ENCODE assay signal across 19 cellular contexts in genomic region chr4:86506591-86506990, GRCh38.
DNase-seq lines count a peak whose midpoint lies in the region; ATAC-seq and TF ChIP-seq lines count a peak whose summit lies in the region.
"Had no signal": no experiment of that assay in that cellular context is flagged by ENCODE, and none has a peak within 500 bp of the region (broad histone marks: within the 10 kb centered on the region; RNA-seq: fewer than 3 reads in every experiment).

No MANE protein-coding gene starts in this region.

- no peaks in the 10 kb centered on the region for H3K36me3 ChIP-seq in hepatocyte (replicated peaks; ENCODE audit: insufficient read depth, low read depth)
- H3K36me3 ChIP-seq: sigmoid colon had no signal

- in situ Hi-C loops in Caki2 (cut with HindIII; ENCODE audit: low pct_unique_long_range_greater_than_20kb, low sequenced_read_pairs): no loop called here

- H3K4me1 ChIP-seq in hepatocyte (ENCODE audit: insufficient read depth): no peaks in the 10 kb centered on the region

- TF ChIP-seq CTCF in hepatocyte (IDR thresholded peaks at IDR 0.05; ENCODE audit: poor library complexity): no peak

- WGBS in hepatocyte (ENCODE audit: low lambda C conversion rate, missing lambda C conversion rate): 18% methylated on average over 1 of the region's 1 CpG

- no peak overlapping the region for H3K27ac ChIP-seq in hepatocyte
- H3K27ac ChIP-seq: RWPE1, sigmoid colon had no signal

- H3K79me2 ChIP-seq in hepatocyte: no peaks in the 10 kb centered on the region

- H3K4me2 ChIP-seq in hepatocyte: no peak overlapping the region

- H3K9me2 ChIP-seq in hepatocyte (replicated peaks; ENCODE audit: insufficient read depth): no peaks in the 10 kb centered on the region

- no peak overlapping the region for H3K4me3 ChIP-seq in hepatocyte
- H3K4me3 ChIP-seq: sigmoid colon had no signal

- no peak overlapping the region for H2AFZ ChIP-seq in hepatocyte

- DNase-seq in Caki2 (ENCODE audit: low read depth) (peak; percentile 61), M059J (ENCODE audit: low read depth) (peak; percentile 44), glomerular visceral epithelial cell (ENCODE audit: extremely low spot score) (peak; percentile 80), myocyte (ENCODE audit: low read depth) (peak; percentile 21), NCI-H1105 (lab: John Stamatoyannopoulos, UW) (no peak), hepatocyte (ENCODE audit: low spot score) (no peak)
- DNase-seq: activated CD8-positive, alpha-beta T cell treated with anti-CD3 and anti-CD28 coated beads for 36 hours; activated effector memory CD4-positive, alpha-beta T cell treated with anti-CD3 and anti-CD28 coated beads, Interleukin-2, amount 50 U/mL, for 16 hours; activated T-cell treated with anti-CD3 and anti-CD28 coated beads for 4 hours; effector CD4-positive, alpha-beta T cell; hypothalamus; NCI-H1105 treated with DMSO at 0.1 percent for 48 hours; NCI-H2029 treated with DMSO at 0.1 percent for 48 hours; sigmoid colon had no signal

- H3K9me3 ChIP-seq in hepatocyte (ENCODE audit: low read depth): no peaks in the 10 kb centered on the region
- H3K9me3 ChIP-seq: sigmoid colon had no signal

- no peaks in the 10 kb centered on the region for H3K27me3 ChIP-seq in hepatocyte
- H3K27me3 ChIP-seq: sigmoid colon had no signal

- no peak for ATAC-seq in GM21619 (IDR thresholded peaks at IDR 0.05; ENCODE audit: unreplicated experiment)
- no peak for ATAC-seq in HG03108 (IDR thresholded peaks at IDR 0.05; ENCODE audit: unreplicated experiment)
- ATAC-seq: activated CD4-positive, CD25-positive, alpha-beta regulatory T cell treated with anti-CD3 and anti-CD28 coated beads, Interleukin-2, amount 50 U/mL, for 24 hours; activated CD8-positive, alpha-beta T cell treated with anti-CD3 and anti-CD28 coated beads for 36 hours; natural killer cell treated with Interleukin-12 subunit alpha and Interleukin-12 subunit beta and Interleukin-15 and Interleukin-18, amount 100 ng/mL, for 72 hours had no signal

- no peaks in the 10 kb centered on the region for H4K20me1 ChIP-seq in hepatocyte (ENCODE audit: insufficient read depth, poor library complexity, severe bottlenecking)

Comparison
In these comparisons a context has a peak if more than half of its experiments do, and no peak if none do; other contexts are left out.
1. DNase-seq: peak in Caki2 (single experiment), M059J (single experiment), glomerular visceral epithelial cell (single experiment) and myocyte (single experiment); none in NCI-H1105 (single experiment) and hepatocyte (single experiment).